In the genomic region with DNA sequence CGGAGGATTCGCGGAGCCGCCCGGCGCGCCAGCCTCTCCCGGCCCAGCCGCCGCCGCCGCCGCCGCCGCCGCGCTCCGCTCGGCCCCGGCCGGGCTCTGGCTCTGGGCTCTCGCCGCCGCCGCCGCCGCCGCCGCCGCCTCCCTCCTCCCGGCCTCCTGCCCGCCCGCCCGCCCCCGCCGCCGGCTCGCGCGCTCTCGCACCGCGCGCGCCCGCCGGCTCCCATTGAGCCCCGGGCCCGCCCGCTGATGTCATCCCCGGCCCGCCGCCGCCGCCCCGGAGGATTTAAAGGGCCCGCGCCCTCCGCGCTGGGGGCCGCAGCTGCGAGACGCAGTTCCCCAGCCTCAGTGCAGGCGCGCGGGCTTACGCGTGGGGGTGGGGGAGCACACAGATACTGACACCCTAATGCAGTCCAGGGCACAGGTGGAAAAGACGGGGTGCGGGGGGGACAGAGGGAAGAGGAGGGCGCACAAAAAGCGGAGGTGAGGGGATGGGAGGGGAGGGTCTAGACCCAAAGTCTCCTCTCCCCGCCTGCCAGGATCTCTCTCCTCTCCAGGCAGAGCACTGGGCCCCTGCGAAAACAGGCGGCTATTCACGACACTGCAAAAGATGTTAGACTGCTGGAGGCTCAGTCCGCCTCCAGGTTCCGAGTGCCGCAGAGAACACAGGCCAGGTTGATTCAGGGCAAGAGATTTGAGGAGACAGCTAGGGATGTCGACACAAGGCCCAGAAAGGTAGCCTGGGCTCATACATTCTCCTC, we compare ENCODE assay signal across 8 cellular contexts. TPM values are rescaled to one million over a fixed set of nuclear protein-coding genes. Genes with fewer than 3 reads are reported as not detected.
DNase-seq lines count a peak whose midpoint lies in the region; ATAC-seq and TF ChIP-seq lines count a peak whose summit lies in the region.

A gene (minus strand): TSS at position 197 of the 758 bp plus-strand sequence. CDS start 3,276 bp downstream, outside the sequence.

- peaks cover 8% of the 10 kb centered on the region for H3K36me3 Mint-ChIP-seq in activated naive CD4-positive, alpha-beta T cell treated with anti-CD3 and anti-CD28 coated beads, Interleukin-2, amount 10 ng/mL, durations not matched to agents 7 days and 5 days

- peaks cover 27% of the 10 kb centered on the region for H3K4me1 ChIP-seq in SJCRH30
- peaks cover 0 to 52% (median 32%) of the 10 kb centered on the region in 3 donors for H3K4me1 ChIP-seq in gastroesophageal sphincter
- H3K4me1 ChIP-seq in neuron (ENCODE audit: insufficient read depth, low read length), result peaks cover 34% of the 10 kb centered on the region

- ATAC-seq in HG03159 (IDR thresholded peaks at IDR 0.05; ENCODE audit: unreplicated experiment) (peak; percentile 41), gastroesophageal sphincter (peak; percentile 71)

- H3K4me3 Mint-ChIP-seq in activated naive CD4-positive, alpha-beta T cell treated with anti-CD3 and anti-CD28 coated beads, Interleukin-2, amount 10 ng/mL, durations not matched to agents 7 days and 5 days, result peak within 1 kb of the TSS; percentile 83

- no peaks in the 10 kb centered on the region for H3K9me3 Mint-ChIP-seq in activated naive CD4-positive, alpha-beta T cell treated with anti-CD3 and anti-CD28 coated beads, Interleukin-2, amount 10 ng/mL, durations not matched to agents 7 days and 5 days

- H3K27me3 ChIP-seq in SJCRH30 (no peaks in the 10 kb centered on the region), gastroesophageal sphincter (no peaks in the 10 kb centered on the region), neuron (ENCODE audit: insufficient read depth, low read length) (no peaks in the 10 kb centered on the region)

- H3K27ac ChIP-seq in SJCRH30 (peak within 1 kb of the TSS; percentile 93), gastroesophageal sphincter (peak within 1 kb of the TSS; percentile 97 to 100 (median 98)), substantia nigra (ENCODE audit: low read depth, low read length, poor library complexity, severe bottlenecking) (peak within 1 kb of the TSS; percentile 98)

- peaks cover 53% of the 10 kb centered on the region for H3K4me1 Mint-ChIP-seq in activated naive CD4-positive, alpha-beta T cell treated with anti-CD3 and anti-CD28 coated beads, Interleukin-2, amount 10 ng/mL, durations not matched to agents 7 days and 5 days

- peaks cover 13% of the 10 kb centered on the region for H3K27me3 Mint-ChIP-seq in activated naive CD4-positive, alpha-beta T cell treated with anti-CD3 and anti-CD28 coated beads, Interleukin-2, amount 10 ng/mL, durations not matched to agents 7 days and 5 days

- peak within 1 kb of the TSS; percentile 95 for H3K27ac Mint-ChIP-seq in activated naive CD4-positive, alpha-beta T cell treated with anti-CD3 and anti-CD28 coated beads, Interleukin-2, amount 10 ng/mL, durations not matched to agents 7 days and 5 days

- TF ChIP-seq POLR2A in gastroesophageal sphincter (IDR thresholded peaks at IDR 0.05), result no peak

- H3K36me3 ChIP-seq in SJCRH30 (peaks cover 11% of the 10 kb centered on the region), gastroesophageal sphincter (peaks cover 0 to 1% of the 10 kb centered on the region in 2 donors), neuron (ENCODE audit: insufficient read depth, low read length) (peaks cover 20% of the 10 kb centered on the region)

- TF ChIP-seq CTCF in gastroesophageal sphincter (IDR thresholded peaks at IDR 0.05), result no peak

- peak within 1 kb of the TSS; percentile 44 for H2AFZ ChIP-seq in neuron (ENCODE audit: low read depth, low read length)

- H3K9me3 ChIP-seq in SJCRH30 (replicated peaks), result no peaks in the 10 kb centered on the region
- no peaks in the 10 kb centered on the region for H3K9me3 ChIP-seq in gastroesophageal sphincter
- H3K9me3 ChIP-seq in neuron (ENCODE audit: low read length), result no peaks in the 10 kb centered on the region

- H3K4me3 ChIP-seq in SJCRH30 (peak within 1 kb of the TSS; percentile 86), gastroesophageal sphincter (peak within 1 kb of the TSS; percentile 59 to 79), neuron (ENCODE audit: low read length) (peak within 1 kb of the TSS; percentile 83)

- no peak for TF ChIP-seq EP300 in gastroesophageal sphincter (IDR thresholded peaks at IDR 0.05)

- CTCF ChIA-PET in activated naive CD4-positive, alpha-beta T cell treated with anti-CD3 and anti-CD28 coated beads, Interleukin-2, amount 10 ng/mL, durations not matched to agents 7 days and 5 days (lab: Charles Lee), result interaction anchor here (0.8 kb wide), 1 partner anchor 12 kb away, joined by 3 read pairs; no protein-coding TSS in a partner anchor

- WGBS in gastroesophageal sphincter (ENCODE audit: low coverage in 1 of 2), 2 donors, result 4% methylated on average over 12 of the region's 80 CpGs; no CpG with 5 or more reads in 1 of the 2 donors

- in situ Hi-C loops in G401 (cut with HindIII; ENCODE audit: low sequenced_read_pairs), result no loop called here

- DNase-seq in G401 (ENCODE audit: low spot score), result peak; percentile 77
- peak; percentile 69 to 75 for DNase-seq in SJCRH30
- peak; percentile 82 for DNase-seq in activated naive CD4-positive, alpha-beta T cell treated with anti-CD3 and anti-CD28 coated beads, Interleukin-2, amount 10 ng/mL, durations not matched to agents 7 days and 5 days
- DNase-seq in substantia nigra (lab: John Stamatoyannopoulos, UW), result peak in 44 of 49 donors; percentile 26 to 91 (median 74)
- no peak for DNase-seq in NCI-H2107 (lab: John Stamatoyannopoulos, UW)

RNA-seq across cellular contexts. Expression of the gene that starts here (rescaled TPM):
- 94.4 and 129 TPM in 2 replicates for total RNA-seq in G401 (2014; rRNA removed; shearing (Covaris generic))
- 142 and 143 TPM in 2 replicates for total RNA-seq in SJCRH30 (2014; rRNA removed; shearing (Covaris generic))
- 10 to 100 TPM; 70.3 to 90.3 (median 80.0) TPM for total RNA-seq in gastroesophageal sphincter
